ENCODE assay signal across 28 cellular contexts in the genomic region with DNA sequence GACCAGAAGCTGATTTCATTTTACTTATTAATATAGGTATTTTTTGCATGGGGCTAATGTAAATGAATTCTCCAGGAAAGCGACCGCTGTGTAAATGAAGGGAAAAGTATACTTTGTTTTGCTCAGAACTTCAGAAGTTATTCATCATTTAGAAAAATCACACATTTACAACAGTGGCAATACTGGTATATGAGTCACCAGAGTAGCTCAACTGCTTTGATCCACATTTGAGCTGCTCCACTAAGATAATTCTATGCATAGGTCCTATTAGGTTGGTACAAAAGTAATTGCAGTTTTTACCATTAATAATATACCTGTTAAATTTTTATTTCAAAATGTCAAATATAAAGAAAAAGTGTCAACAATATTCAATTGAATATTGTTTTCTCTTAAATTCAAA. TPM values are rescaled to one million over a fixed set of nuclear protein-coding genes. Genes with fewer than 3 reads are reported as not detected.
"Had no signal": no experiment of that assay in that cellular context is flagged by ENCODE, and none has a peak within 500 bp of the region (broad histone marks: within the 10 kb centered on the region; RNA-seq: fewer than 3 reads in every experiment).

No MANE protein-coding gene starts in this region.

- H3K27ac Mint-ChIP-seq: activated CD4-positive, alpha-beta memory T cell treated with anti-CD3 and anti-CD28 coated beads for 36 hours; activated CD4-positive, alpha-beta T cell treated with anti-CD3 and anti-CD28 coated beads, Interleukin-2, amount 10 ng/mL, durations not matched to agents 24 days and 14 days; activated naive CD4-positive, alpha-beta T cell treated with anti-CD3 and anti-CD28 coated beads, Interleukin-2, amount 50 U/mL, for 24 hours; activated naive CD8-positive, alpha-beta T cell treated with anti-CD3 and anti-CD28 coated beads, Interleukin-2, amount 50 U/mL, for 24 hours had no signal

- H3K27me3 Mint-ChIP-seq: brain had no signal

- H3K36me3 Mint-ChIP-seq: activated CD4-positive, alpha-beta memory T cell treated with anti-CD3 and anti-CD28 coated beads for 36 hours; activated naive CD4-positive, alpha-beta T cell treated with anti-CD3 and anti-CD28 coated beads, Interleukin-2, amount 50 U/mL, for 24 hours; brain had no signal

- H3K4me3 ChIP-seq: cardiac muscle cell, Peyer's patch, SJCRH30 had no signal

- H3K27ac ChIP-seq: cardiac muscle cell, Peyer's patch, RWPE1, SJCRH30, WERI-Rb-1 had no signal

- H3K27me3 ChIP-seq: cardiac muscle cell, Peyer's patch, SJCRH30 had no signal

- DNase-seq: activated CD8-positive, alpha-beta memory T cell treated with anti-CD3 and anti-CD28 coated beads, Interleukin-2, amount 50 U/mL, for 4 hours; activated naive CD8-positive, alpha-beta T cell treated with anti-CD3 and anti-CD28 coated beads, Interleukin-2, amount 50 U/mL, for 24 hours; amniotic stem cell; KBM-7; MV-4-11; NCI-H1092 treated with DMSO at 0.1 percent for 48 hours; NCI-H1417 treated with DMSO at 0.1 percent for 48 hours; NCI-H1694; NCI-H2029; NCI-H345; NCI-H510A; NCI-H526 treated with DMSO at 0.1 percent for 48 hours; NCI-H82; Right ventricle myocardium superior; SJCRH30; SK-N-SH; WERI-Rb-1 had no signal

- H3K4me1 ChIP-seq: SJCRH30 had no signal

- H3K9me3 ChIP-seq: Peyer's patch, SJCRH30, SK-N-SH had no signal

- H3K9me3 Mint-ChIP-seq: activated CD4-positive, alpha-beta memory T cell treated with anti-CD3 and anti-CD28 coated beads for 36 hours; activated naive CD4-positive, alpha-beta T cell treated with anti-CD3 and anti-CD28 coated beads, Interleukin-2, amount 50 U/mL, for 24 hours; activated naive CD8-positive, alpha-beta T cell treated with anti-CD3 and anti-CD28 coated beads, Interleukin-2, amount 50 U/mL, for 24 hours; brain had no signal

- H3K9ac ChIP-seq: SK-N-SH had no signal

- H3K4me3 Mint-ChIP-seq: activated CD4-positive, alpha-beta memory T cell treated with anti-CD3 and anti-CD28 coated beads for 36 hours; activated naive CD4-positive, alpha-beta T cell treated with anti-CD3 and anti-CD28 coated beads, Interleukin-2, amount 50 U/mL, for 24 hours; activated naive CD8-positive, alpha-beta T cell treated with anti-CD3 and anti-CD28 coated beads, Interleukin-2, amount 50 U/mL, for 24 hours had no signal

- H3K36me3 ChIP-seq: cardiac muscle cell, Peyer's patch, SJCRH30, WERI-Rb-1 had no signal

- H3K4me2 ChIP-seq: SK-N-SH had no signal

RNA-seq across cellular contexts. Expression of a gene that starts 22.9 kb away (rescaled TPM):
- total RNA-seq: activated CD4-positive, alpha-beta memory T cell treated with anti-CD3 and anti-CD28 coated beads for 36 hours; activated CD4-positive, alpha-beta T cell treated with anti-CD3 and anti-CD28 coated beads, Interleukin-2, amount 10 ng/mL, durations not matched to agents 24 days and 14 days; astrocyte; cardiac muscle cell; IMR-90; LHCN-M2; MCF 10A; Peyer's patch; SJCRH30 had no signal
- polyA plus RNA-seq: IMR-90 had no signal
